Comparison of ENCODE assay signal across 15 cellular contexts in the genomic region with DNA sequence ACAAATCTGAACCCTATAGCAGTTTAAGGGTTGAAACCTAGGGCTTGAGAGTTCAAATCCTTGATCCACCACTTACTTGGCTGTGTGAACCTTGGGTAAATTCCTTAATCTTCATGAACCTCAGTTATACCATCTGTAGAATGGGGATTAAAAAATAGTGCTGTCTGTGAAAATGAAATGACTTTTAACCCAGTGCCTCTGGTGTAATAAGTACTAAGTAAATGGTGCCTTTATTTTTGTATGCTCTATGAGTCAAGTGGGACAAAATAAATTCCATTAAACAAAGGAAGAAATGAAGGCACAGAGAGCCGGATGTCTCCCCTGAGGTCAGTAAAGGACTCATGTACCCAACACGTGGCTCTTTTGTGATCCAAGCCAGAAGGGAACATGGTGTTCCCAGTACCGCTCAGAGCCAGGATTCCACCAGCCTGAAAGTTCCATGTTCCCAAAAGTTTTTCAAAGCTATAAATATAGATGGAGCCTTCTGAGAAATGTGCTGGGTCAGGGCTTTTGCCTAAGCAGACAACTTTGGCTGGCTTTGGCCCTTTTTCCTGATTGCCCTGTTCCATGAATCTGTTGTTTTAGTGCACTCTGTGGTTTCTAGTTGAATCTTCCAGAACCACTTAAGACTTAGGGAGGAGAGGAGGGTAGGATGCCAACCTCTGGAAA.
A peak's percentile ranks its signal among the peaks of the same experiment; 100 is the strongest.
DNase-seq lines count a peak whose midpoint lies in the region; ATAC-seq and TF ChIP-seq lines count a peak whose summit lies in the region.
"Had no signal": no experiment of that assay in that cellular context is flagged by ENCODE, and none has a peak within 500 bp of the region (broad histone marks: within the 10 kb centered on the region; RNA-seq: fewer than 3 reads in every experiment).

No MANE protein-coding gene starts in this region.

- H3K9me3 ChIP-seq in testis = no peaks in the 10 kb centered on the region

- H3K36me3 Mint-ChIP-seq in activated CD4-positive, alpha-beta memory T cell treated with anti-CD3 and anti-CD28 coated beads for 36 hours = no peaks in the 10 kb centered on the region
- H3K36me3 Mint-ChIP-seq: activated naive CD8-positive, alpha-beta T cell treated with anti-CD3 and anti-CD28 coated beads, Interleukin-2, amount 10 ng/mL, durations not matched to agents 7 days and 5 days; CD4-positive, CD25-positive, alpha-beta regulatory T cell had no signal

- no peaks in the 10 kb centered on the region for H3K36me3 ChIP-seq in testis (ENCODE audit: low read depth, missing control alignments)

- DNase-seq in LHCN-M2 (ENCODE audit: low read depth) (peak; percentile 90), fibroblast of mammary gland (ENCODE audit: low read depth) (peak; percentile 83), mucosa of gallbladder (ENCODE audit: low spot score) (peak; percentile 54), testis (peak; percentile 85), D341Med (ENCODE audit: low spot score) (no peak), HPDE6-E6E7 (ENCODE audit: extremely low spot score) (no peak)
- no peak for DNase-seq in activated CD4-positive, alpha-beta memory T cell treated with anti-CD3 and anti-CD28 coated beads for 36 hours
- DNase-seq: activated naive CD8-positive, alpha-beta T cell treated with anti-CD3 and anti-CD28 coated beads, Interleukin-2, amount 10 ng/mL, durations not matched to agents 7 days and 5 days; hippocampal formation; NCI-H2171; RPMI8226; stimulated activated CD8-positive, alpha-beta memory T cell treated with anti-CD3 and anti-CD28 coated beads, Interleukin-4, amount 100 ng/mL, for 48 hours; T1000 had no signal

- CTCF ChIA-PET in activated CD4-positive, alpha-beta memory T cell treated with anti-CD3 and anti-CD28 coated beads for 36 hours (lab: Charles Lee) = no interaction called here

- no peak overlapping the region for H3K4me3 Mint-ChIP-seq in activated CD4-positive, alpha-beta memory T cell treated with anti-CD3 and anti-CD28 coated beads for 36 hours
- H3K4me3 Mint-ChIP-seq: activated naive CD8-positive, alpha-beta T cell treated with anti-CD3 and anti-CD28 coated beads, Interleukin-2, amount 10 ng/mL, durations not matched to agents 7 days and 5 days; CD4-positive, CD25-positive, alpha-beta regulatory T cell had no signal

- H3K27me3 ChIP-seq in testis = no peaks in the 10 kb centered on the region

- H3K27me3 Mint-ChIP-seq in activated CD4-positive, alpha-beta memory T cell treated with anti-CD3 and anti-CD28 coated beads for 36 hours = peaks cover 3% of the 10 kb centered on the region

- H3K4me3 ChIP-seq in fibroblast of mammary gland (ENCODE audit: control insufficient read depth, low read depth, low read length) (no peak overlapping the region), testis (no peak overlapping the region)

- H3K27ac ChIP-seq in testis = peak overlapping the region; percentile 46 to 87

- TF ChIP-seq CTCF in fibroblast of mammary gland (conservative IDR thresholded peaks at IDR 0.05; ENCODE audit: control insufficient read depth, insufficient read depth, low read depth, low read length) (no peak), testis (IDR thresholded peaks at IDR 0.05) (no peak)

- WGBS in testis, 2 donors = 19 to 34% methylated on average over 3 of the region's 3 CpGs

- ATAC-seq in HG02642 (IDR thresholded peaks at IDR 0.05; ENCODE audit: poor library complexity, unreplicated experiment) = no peak

- peaks cover 4% of the 10 kb centered on the region for H3K4me1 Mint-ChIP-seq in activated CD4-positive, alpha-beta memory T cell treated with anti-CD3 and anti-CD28 coated beads for 36 hours (ENCODE audit: low read depth)

- H3K27ac Mint-ChIP-seq in activated CD4-positive, alpha-beta memory T cell treated with anti-CD3 and anti-CD28 coated beads for 36 hours = no peak overlapping the region
- H3K27ac Mint-ChIP-seq: activated naive CD8-positive, alpha-beta T cell treated with anti-CD3 and anti-CD28 coated beads, Interleukin-2, amount 10 ng/mL, durations not matched to agents 7 days and 5 days; CD4-positive, CD25-positive, alpha-beta regulatory T cell had no signal

- TF ChIP-seq POLR2A in testis (IDR thresholded peaks at IDR 0.05) = no peak

- intact Hi-C loops in testis (cut with DNase I; ENCODE audit: low total_unique reads) = no loop called here
- intact Hi-C loops in activated CD4-positive, alpha-beta memory T cell treated with anti-CD3 and anti-CD28 coated beads for 36 hours (cut with micrococcal nuclease) = no loop called here

- POLR2A ChIA-PET in activated CD4-positive, alpha-beta memory T cell treated with anti-CD3 and anti-CD28 coated beads for 36 hours (lab: Charles Lee) = no interaction called here

- H3K9me3 Mint-ChIP-seq in activated CD4-positive, alpha-beta memory T cell treated with anti-CD3 and anti-CD28 coated beads for 36 hours = peaks cover 4% of the 10 kb centered on the region

- H3K4me1 ChIP-seq in testis = peaks cover 23% of the 10 kb centered on the region

Comparison
In these comparisons a context has a peak if more than half of its experiments do, and no peak if none do; other contexts are left out.
1. DNase-seq: peak in LHCN-M2 (single experiment), fibroblast of mammary gland (single experiment), mucosa of gallbladder (single experiment) and testis (single experiment); none in D341Med (single experiment), activated CD4-positive, alpha-beta memory T cell treated with anti-CD3 and anti-CD28 coated beads for 36 hours (single experiment) and HPDE6-E6E7 (single experiment).